Comparison of ENCODE assay signal across 16 cellular contexts in genomic region chr7:46360811-46361210, GRCh38.
"Had no signal": no experiment of that assay in that cellular context is flagged by ENCODE, and none has a peak within 500 bp of the region (broad histone marks: within the 10 kb centered on the region; RNA-seq: fewer than 3 reads in every experiment).

No MANE protein-coding gene starts in this region.

- H3K27me3 Mint-ChIP-seq: activated B cell treated with CpG ODN at 0.5 μM for 24 hours; activated CD4-positive, alpha-beta T cell treated with anti-CD3 and anti-CD28 coated beads, Interleukin-2, amount 10 ng/mL, durations not matched to agents 24 days and 14 days had no signal

- H3K4me1 Mint-ChIP-seq: activated B cell treated with CpG ODN at 0.5 μM for 24 hours; activated CD4-positive, alpha-beta T cell treated with anti-CD3 and anti-CD28 coated beads, Interleukin-2, amount 10 ng/mL, durations not matched to agents 24 days and 14 days; nephron had no signal

- H3K4me3 ChIP-seq: cardiac muscle cell, coronary artery, gastrocnemius medialis, heart right ventricle, left lung, pancreas, thyroid gland had no signal

- H3K36me3 ChIP-seq: cardiac muscle cell, gastrocnemius medialis, heart right ventricle, left lung, pancreas, thyroid gland had no signal

- H3K9me3 Mint-ChIP-seq: activated B cell treated with CpG ODN at 0.5 μM for 24 hours; activated CD4-positive, alpha-beta T cell treated with anti-CD3 and anti-CD28 coated beads, Interleukin-2, amount 10 ng/mL, durations not matched to agents 24 days and 14 days; activated naive CD4-positive, alpha-beta T cell treated with anti-CD3 and anti-CD28 coated beads for 36 hours; nephron had no signal

- ATAC-seq: gastrocnemius medialis, heart right ventricle, left lung, pancreas had no signal

- H3K27me3 ChIP-seq: cardiac muscle cell, gastrocnemius medialis, left lung, pancreas, thyroid gland had no signal

- DNase-seq: activated B cell treated with CpG ODN at 0.5 μM for 24 hours; activated CD4-positive, alpha-beta T cell treated with anti-CD3 and anti-CD28 coated beads, Interleukin-2, amount 10 ng/mL, durations not matched to agents 24 days and 14 days; activated naive CD4-positive, alpha-beta T cell treated with anti-CD3 and anti-CD28 coated beads for 36 hours; effector CD8-positive, alpha-beta T cell; gastrocnemius medialis; heart right ventricle; islet precursor cell; left lung; mesenchymal stem cell; pancreas; stimulated activated CD4-positive, alpha-beta T cell treated with anti-CD3 and anti-CD28 coated beads, Interleukin-15, amount 100 ng/mL, for 24 hours; stimulated activated CD4-positive, alpha-beta T cell treated with anti-CD3 and anti-CD28 coated beads, Interleukin-4, amount 100 ng/mL, for 24 hours; thyroid gland had no signal

- H3K27ac Mint-ChIP-seq: activated B cell treated with CpG ODN at 0.5 μM for 24 hours; activated CD4-positive, alpha-beta T cell treated with anti-CD3 and anti-CD28 coated beads, Interleukin-2, amount 10 ng/mL, durations not matched to agents 24 days and 14 days; activated naive CD4-positive, alpha-beta T cell treated with anti-CD3 and anti-CD28 coated beads for 36 hours; nephron had no signal

- H3K27ac ChIP-seq: cardiac muscle cell, coronary artery, gastrocnemius medialis, heart right ventricle, left lung, pancreas, thyroid gland had no signal

- H3K4me1 ChIP-seq: gastrocnemius medialis, heart right ventricle, left lung, pancreas, thyroid gland had no signal

- H3K9me3 ChIP-seq: heart right ventricle, left lung, pancreas, thyroid gland had no signal

- H3K4me3 Mint-ChIP-seq: activated B cell treated with CpG ODN at 0.5 μM for 24 hours; activated CD4-positive, alpha-beta T cell treated with anti-CD3 and anti-CD28 coated beads, Interleukin-2, amount 10 ng/mL, durations not matched to agents 24 days and 14 days; activated naive CD4-positive, alpha-beta T cell treated with anti-CD3 and anti-CD28 coated beads for 36 hours; nephron had no signal
